1 cellular context compared by ENCODE assay signal in the genomic region with DNA sequence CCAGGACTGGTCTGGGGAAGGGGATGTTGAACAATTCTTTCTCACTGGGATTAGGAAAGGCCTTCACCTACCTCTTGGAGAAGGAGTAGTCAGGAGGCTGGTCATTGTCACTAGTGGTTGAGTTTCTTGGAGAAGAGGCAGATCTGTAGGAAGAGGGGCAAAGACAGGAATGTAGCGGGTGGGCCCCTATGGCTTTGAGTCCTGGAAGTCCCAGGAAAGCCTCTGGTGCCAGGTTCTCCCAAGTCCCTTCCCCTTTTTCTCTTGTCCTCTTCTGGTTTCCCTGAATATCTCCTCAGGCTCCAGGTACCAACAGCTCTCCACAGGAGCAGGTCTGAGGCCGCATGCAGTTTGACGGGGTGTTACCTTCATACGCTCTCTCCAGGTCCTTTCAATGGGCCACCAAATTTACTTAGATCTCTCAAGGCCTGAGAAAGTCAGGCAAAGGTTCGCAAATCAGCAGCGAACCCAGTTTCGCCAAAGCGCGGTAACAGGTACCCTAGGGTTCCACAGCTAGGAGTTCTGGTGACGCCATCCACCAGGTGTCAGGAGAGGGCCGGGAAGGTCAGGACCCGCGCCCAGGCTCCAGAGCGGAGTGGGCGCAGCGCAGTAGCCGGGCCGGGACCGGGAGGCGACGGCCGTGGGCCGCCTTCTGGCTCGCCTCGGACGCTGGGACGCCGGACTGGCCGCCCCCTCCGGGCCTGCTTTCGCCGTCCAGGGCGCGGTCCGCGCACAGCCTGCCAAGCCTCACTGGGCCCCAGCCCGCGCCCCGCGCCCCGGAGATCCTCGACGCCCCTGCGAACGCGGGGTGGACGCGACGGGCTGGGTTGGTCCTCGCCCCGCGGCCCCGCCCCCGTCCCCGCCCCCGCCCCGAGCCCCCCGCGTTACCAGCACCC.
TF ChIP-seq lines count a peak whose summit lies in the region.

No MANE protein-coding gene starts in this region.

TF ChIP-seq in K562, 482 proteins besides CTCF, POLR2A, EP300 and RAD21 (continued from another document):
- TF ChIP-seq, protein P1, sequence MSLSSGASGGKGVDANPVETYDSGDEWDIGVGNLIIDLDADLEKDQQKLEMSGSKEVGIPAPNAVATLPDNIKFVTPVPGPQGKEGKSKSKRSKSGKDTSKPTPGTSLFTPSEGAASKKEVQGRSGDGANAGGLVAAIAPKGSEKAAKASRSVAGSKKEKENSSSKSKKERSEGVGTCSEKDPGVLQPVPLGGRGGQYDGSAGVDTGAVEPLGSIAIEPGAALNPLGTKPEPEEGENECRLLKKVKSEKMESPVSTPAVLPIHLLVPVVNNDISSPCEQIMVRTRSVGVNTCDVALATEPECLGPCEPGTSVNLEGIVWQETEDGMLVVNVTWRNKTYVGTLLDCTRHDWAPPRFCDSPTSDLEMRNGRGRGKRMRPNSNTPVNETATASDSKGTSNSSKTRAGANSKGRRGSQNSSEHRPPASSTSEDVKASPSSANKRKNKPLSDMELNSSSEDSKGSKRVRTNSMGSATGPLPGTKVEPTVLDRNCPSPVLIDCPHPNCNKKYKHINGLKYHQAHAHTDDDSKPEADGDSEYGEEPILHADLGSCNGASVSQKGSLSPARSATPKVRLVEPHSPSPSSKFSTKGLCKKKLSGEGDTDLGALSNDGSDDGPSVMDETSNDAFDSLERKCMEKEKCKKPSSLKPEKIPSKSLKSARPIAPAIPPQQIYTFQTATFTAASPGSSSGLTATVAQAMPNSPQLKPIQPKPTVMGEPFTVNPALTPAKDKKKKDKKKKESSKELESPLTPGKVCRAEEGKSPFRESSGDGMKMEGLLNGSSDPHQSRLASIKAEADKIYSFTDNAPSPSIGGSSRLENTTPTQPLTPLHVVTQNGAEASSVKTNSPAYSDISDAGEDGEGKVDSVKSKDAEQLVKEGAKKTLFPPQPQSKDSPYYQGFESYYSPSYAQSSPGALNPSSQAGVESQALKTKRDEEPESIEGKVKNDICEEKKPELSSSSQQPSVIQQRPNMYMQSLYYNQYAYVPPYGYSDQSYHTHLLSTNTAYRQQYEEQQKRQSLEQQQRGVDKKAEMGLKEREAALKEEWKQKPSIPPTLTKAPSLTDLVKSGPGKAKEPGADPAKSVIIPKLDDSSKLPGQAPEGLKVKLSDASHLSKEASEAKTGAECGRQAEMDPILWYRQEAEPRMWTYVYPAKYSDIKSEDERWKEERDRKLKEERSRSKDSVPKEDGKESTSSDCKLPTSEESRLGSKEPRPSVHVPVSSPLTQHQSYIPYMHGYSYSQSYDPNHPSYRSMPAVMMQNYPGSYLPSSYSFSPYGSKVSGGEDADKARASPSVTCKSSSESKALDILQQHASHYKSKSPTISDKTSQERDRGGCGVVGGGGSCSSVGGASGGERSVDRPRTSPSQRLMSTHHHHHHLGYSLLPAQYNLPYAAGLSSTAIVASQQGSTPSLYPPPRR (CRISPR knock-in tag; IDR thresholded peaks at IDR 0.05; ENCODE audit: borderline replicate concordance), result peak; percentile 84; the same call in 1 of the 2 replicates
- TF ChIP-seq PTRF (tag; IDR thresholded peaks at IDR 0.05) (no peak), CXXC5 (CRISPR knock-in tag; IDR thresholded peaks at IDR 0.05) (peak; percentile 76), FOXP1 (CRISPR knock-in tag; IDR thresholded peaks at IDR 0.05) (peak; percentile 77; the same call in 1 of the 2 replicates), MEIS2 (IDR thresholded peaks at IDR 0.05; ENCODE audit: partially characterized antibody) (no peak), KLF13 (tag; IDR thresholded peaks at IDR 0.05; ENCODE audit: borderline replicate concordance, low read depth) (peak; percentile 52; the same call in 1 of the 2 replicates), YY1 (IDR thresholded peaks at IDR 0.05; ENCODE audit: borderline replicate concordance in 1 of 3, control insufficient read depth in 1 of 3, extremely low read depth in 1 of 3, insufficient read depth in 3 of 3, insufficient read length in 1 of 3, insufficient replicate concordance in 2 of 3, low read depth in 1 of 3, low read length in 2 of 3) (peak in 2 of 3 experiments; percentile 19 to 33), NFATC3 (IDR thresholded peaks at IDR 0.05) (no peak), NONO (IDR thresholded peaks at IDR 0.05; ENCODE audit: low read depth in 2 of 2, low read length in 1 of 2) (peak in 1 of 2 experiments; percentile 97; a peak in 2 of 4 replicates), POLR2G (IDR thresholded peaks at IDR 0.05; ENCODE audit: low read depth, low read length) (peak; percentile 74), RB1 (IDR thresholded peaks at IDR 0.05; ENCODE audit: low read depth) (peak; percentile 76), ZNF583 (CRISPR knock-in tag; IDR thresholded peaks at IDR 0.05) (no peak), THAP12 (CRISPR knock-in tag; IDR thresholded peaks at IDR 0.05) (no peak), XRCC5 (IDR thresholded peaks at IDR 0.05; ENCODE audit: low read depth, low read length) (0 out of 2 replicates have a peak, but pooled peaks have one; percentile 4), NFIC (IDR thresholded peaks at IDR 0.05) (peak; percentile 48)
- TF ChIP-seq, protein P2, sequence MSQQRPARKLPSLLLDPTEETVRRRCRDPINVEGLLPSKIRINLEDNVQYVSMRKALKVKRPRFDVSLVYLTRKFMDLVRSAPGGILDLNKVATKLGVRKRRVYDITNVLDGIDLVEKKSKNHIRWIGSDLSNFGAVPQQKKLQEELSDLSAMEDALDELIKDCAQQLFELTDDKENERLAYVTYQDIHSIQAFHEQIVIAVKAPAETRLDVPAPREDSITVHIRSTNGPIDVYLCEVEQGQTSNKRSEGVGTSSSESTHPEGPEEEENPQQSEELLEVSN (IDR thresholded peaks at IDR 0.05; ENCODE audit: borderline replicate concordance in 1 of 2, extremely low read depth in 1 of 2, insufficient read depth in 1 of 2, insufficient read length in 1 of 2, low read depth in 1 of 2, low read length in 1 of 2, poor library complexity in 1 of 2, severe bottlenecking in 1 of 2), result peak in 1 of 2 experiments; percentile 72
- TF ChIP-seq, protein P3, sequence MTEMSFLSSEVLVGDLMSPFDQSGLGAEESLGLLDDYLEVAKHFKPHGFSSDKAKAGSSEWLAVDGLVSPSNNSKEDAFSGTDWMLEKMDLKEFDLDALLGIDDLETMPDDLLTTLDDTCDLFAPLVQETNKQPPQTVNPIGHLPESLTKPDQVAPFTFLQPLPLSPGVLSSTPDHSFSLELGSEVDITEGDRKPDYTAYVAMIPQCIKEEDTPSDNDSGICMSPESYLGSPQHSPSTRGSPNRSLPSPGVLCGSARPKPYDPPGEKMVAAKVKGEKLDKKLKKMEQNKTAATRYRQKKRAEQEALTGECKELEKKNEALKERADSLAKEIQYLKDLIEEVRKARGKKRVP (CRISPR knock-in tag; IDR thresholded peaks at IDR 0.05), result no peak
- TF ChIP-seq, protein P4, sequence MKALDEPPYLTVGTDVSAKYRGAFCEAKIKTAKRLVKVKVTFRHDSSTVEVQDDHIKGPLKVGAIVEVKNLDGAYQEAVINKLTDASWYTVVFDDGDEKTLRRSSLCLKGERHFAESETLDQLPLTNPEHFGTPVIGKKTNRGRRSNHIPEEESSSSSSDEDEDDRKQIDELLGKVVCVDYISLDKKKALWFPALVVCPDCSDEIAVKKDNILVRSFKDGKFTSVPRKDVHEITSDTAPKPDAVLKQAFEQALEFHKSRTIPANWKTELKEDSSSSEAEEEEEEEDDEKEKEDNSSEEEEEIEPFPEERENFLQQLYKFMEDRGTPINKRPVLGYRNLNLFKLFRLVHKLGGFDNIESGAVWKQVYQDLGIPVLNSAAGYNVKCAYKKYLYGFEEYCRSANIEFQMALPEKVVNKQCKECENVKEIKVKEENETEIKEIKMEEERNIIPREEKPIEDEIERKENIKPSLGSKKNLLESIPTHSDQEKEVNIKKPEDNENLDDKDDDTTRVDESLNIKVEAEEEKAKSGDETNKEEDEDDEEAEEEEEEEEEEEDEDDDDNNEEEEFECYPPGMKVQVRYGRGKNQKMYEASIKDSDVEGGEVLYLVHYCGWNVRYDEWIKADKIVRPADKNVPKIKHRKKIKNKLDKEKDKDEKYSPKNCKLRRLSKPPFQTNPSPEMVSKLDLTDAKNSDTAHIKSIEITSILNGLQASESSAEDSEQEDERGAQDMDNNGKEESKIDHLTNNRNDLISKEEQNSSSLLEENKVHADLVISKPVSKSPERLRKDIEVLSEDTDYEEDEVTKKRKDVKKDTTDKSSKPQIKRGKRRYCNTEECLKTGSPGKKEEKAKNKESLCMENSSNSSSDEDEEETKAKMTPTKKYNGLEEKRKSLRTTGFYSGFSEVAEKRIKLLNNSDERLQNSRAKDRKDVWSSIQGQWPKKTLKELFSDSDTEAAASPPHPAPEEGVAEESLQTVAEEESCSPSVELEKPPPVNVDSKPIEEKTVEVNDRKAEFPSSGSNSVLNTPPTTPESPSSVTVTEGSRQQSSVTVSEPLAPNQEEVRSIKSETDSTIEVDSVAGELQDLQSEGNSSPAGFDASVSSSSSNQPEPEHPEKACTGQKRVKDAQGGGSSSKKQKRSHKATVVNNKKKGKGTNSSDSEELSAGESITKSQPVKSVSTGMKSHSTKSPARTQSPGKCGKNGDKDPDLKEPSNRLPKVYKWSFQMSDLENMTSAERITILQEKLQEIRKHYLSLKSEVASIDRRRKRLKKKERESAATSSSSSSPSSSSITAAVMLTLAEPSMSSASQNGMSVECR (CRISPR knock-in tag; IDR thresholded peaks at IDR 0.05), result peak; percentile 69; the same call in 1 of the 2 replicates
- TF ChIP-seq, protein P5, sequence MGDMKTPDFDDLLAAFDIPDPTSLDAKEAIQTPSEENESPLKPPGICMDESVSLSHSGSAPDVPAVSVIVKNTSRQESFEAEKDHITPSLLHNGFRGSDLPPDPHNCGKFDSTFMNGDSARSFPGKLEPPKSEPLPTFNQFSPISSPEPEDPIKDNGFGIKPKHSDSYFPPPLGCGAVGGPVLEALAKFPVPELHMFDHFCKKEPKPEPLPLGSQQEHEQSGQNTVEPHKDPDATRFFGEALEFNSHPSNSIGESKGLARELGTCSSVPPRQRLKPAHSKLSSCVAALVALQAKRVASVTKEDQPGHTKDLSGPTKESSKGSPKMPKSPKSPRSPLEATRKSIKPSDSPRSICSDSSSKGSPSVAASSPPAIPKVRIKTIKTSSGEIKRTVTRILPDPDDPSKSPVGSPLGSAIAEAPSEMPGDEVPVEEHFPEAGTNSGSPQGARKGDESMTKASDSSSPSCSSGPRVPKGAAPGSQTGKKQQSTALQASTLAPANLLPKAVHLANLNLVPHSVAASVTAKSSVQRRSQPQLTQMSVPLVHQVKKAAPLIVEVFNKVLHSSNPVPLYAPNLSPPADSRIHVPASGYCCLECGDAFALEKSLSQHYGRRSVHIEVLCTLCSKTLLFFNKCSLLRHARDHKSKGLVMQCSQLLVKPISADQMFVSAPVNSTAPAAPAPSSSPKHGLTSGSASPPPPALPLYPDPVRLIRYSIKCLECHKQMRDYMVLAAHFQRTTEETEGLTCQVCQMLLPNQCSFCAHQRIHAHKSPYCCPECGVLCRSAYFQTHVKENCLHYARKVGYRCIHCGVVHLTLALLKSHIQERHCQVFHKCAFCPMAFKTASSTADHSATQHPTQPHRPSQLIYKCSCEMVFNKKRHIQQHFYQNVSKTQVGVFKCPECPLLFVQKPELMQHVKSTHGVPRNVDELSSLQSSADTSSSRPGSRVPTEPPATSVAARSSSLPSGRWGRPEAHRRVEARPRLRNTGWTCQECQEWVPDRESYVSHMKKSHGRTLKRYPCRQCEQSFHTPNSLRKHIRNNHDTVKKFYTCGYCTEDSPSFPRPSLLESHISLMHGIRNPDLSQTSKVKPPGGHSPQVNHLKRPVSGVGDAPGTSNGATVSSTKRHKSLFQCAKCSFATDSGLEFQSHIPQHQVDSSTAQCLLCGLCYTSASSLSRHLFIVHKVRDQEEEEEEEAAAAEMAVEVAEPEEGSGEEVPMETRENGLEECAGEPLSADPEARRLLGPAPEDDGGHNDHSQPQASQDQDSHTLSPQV (IDR thresholded peaks at IDR 0.05), result peak; percentile 66; the same call in 1 of the 2 replicates
